In genomic region chr12:94183702-94184379, GRCh38 we compare ENCODE assay signal across 20 cellular contexts.
"Had no signal": no experiment of that assay in that cellular context is flagged by ENCODE, and none has a peak within 500 bp of the region (broad histone marks: within the 10 kb centered on the region; RNA-seq: fewer than 3 reads in every experiment).

No MANE protein-coding gene starts in this region.

- H3K9me3 Mint-ChIP-seq: activated naive CD4-positive, alpha-beta T cell treated with anti-CD3 and anti-CD28 coated beads, Interleukin-2, amount 50 U/mL, for 72 hours; stimulated activated effector memory CD8-positive, alpha-beta T cell treated with anti-CD3 and anti-CD28 coated beads, Interleukin-12 subunit alpha, Interleukin-12 subunit beta, amount 100 ng/mL, for 72 hours; stimulated activated naive CD8-positive, alpha-beta T cell treated with anti-CD3 and anti-CD28 coated beads, Interleukin-15, amount 100 ng/mL, for 72 hours had no signal

- H3K27ac Mint-ChIP-seq: activated naive CD4-positive, alpha-beta T cell treated with anti-CD3 and anti-CD28 coated beads, Interleukin-2, amount 50 U/mL, for 72 hours; dendritic cell treated with granulocyte-macrophage colony-stimulating factor and Interleukin-4, amounts not matched to agents 40 ng/mL and 50 ng/mL, for 4 days; stimulated activated effector memory CD8-positive, alpha-beta T cell treated with anti-CD3 and anti-CD28 coated beads, Interleukin-12 subunit alpha, Interleukin-12 subunit beta, amount 100 ng/mL, for 72 hours; stimulated activated naive CD8-positive, alpha-beta T cell treated with anti-CD3 and anti-CD28 coated beads, Interleukin-15, amount 100 ng/mL, for 72 hours had no signal

- H3K27me3 ChIP-seq: ovary had no signal

- ATAC-seq: activated naive CD4-positive, alpha-beta T cell treated with anti-CD3 and anti-CD28 coated beads, Interleukin-2, amount 50 U/mL, for 72 hours; foreskin keratinocyte; left ventricle myocardium superior; right cardiac atrium; stimulated activated effector memory CD8-positive, alpha-beta T cell treated with anti-CD3 and anti-CD28 coated beads, Interleukin-12 subunit alpha, Interleukin-12 subunit beta, amount 100 ng/mL, for 72 hours; stimulated activated naive CD8-positive, alpha-beta T cell treated with anti-CD3 and anti-CD28 coated beads, Interleukin-15, amount 100 ng/mL, for 72 hours had no signal

- H3K36me3 ChIP-seq: ovary, tibial artery had no signal

- H3K9me3 ChIP-seq: ovary had no signal

- DNase-seq: activated CD4-positive, alpha-beta T cell treated with anti-CD3 and anti-CD28 coated beads, Interleukin-2, amount 50 U/mL, for 1 hour; activated CD4-positive, CD25-positive, alpha-beta regulatory T cell treated with anti-CD3 and anti-CD28 coated beads, Interleukin-2, amount 50 U/mL, for 72 hours; activated T-cell treated with anti-CD3 and anti-CD28 coated beads, Interleukin-2, amount 50 U/mL, for 1 hour; aorta; effector CD8-positive, alpha-beta T cell; foreskin keratinocyte; kidney glomerular epithelial cell; left ventricle myocardium superior; midbrain; ovary; right cardiac atrium; stimulated activated CD4-positive, alpha-beta T cell treated with anti-CD3 and anti-CD28 coated beads, Interleukin-2, amount 100 ng/mL, for 24 hours; stimulated activated naive CD8-positive, alpha-beta T cell treated with anti-CD3 and anti-CD28 coated beads, Interleukin-15, amount 100 ng/mL, for 72 hours; tibial artery had no signal

- H3K27ac ChIP-seq: foreskin keratinocyte, ovary, skin epidermis, tibial artery, VCaP had no signal

- H3K4me1 ChIP-seq: foreskin keratinocyte had no signal

- H3K36me3 Mint-ChIP-seq: activated naive CD4-positive, alpha-beta T cell treated with anti-CD3 and anti-CD28 coated beads, Interleukin-2, amount 50 U/mL, for 72 hours had no signal

- H3K4me3 Mint-ChIP-seq: brain; dendritic cell treated with granulocyte-macrophage colony-stimulating factor and Interleukin-4, amounts not matched to agents 40 ng/mL and 50 ng/mL, for 4 days; stimulated activated effector memory CD8-positive, alpha-beta T cell treated with anti-CD3 and anti-CD28 coated beads, Interleukin-12 subunit alpha, Interleukin-12 subunit beta, amount 100 ng/mL, for 72 hours; stimulated activated naive CD8-positive, alpha-beta T cell treated with anti-CD3 and anti-CD28 coated beads, Interleukin-15, amount 100 ng/mL, for 72 hours had no signal

- H3K4me3 ChIP-seq: ovary, skin epidermis, tibial artery had no signal

- H3K27me3 Mint-ChIP-seq: brain; stimulated activated naive CD8-positive, alpha-beta T cell treated with anti-CD3 and anti-CD28 coated beads, Interleukin-15, amount 100 ng/mL, for 72 hours had no signal
